16 cellular contexts compared by ENCODE assay signal in the genomic region with DNA sequence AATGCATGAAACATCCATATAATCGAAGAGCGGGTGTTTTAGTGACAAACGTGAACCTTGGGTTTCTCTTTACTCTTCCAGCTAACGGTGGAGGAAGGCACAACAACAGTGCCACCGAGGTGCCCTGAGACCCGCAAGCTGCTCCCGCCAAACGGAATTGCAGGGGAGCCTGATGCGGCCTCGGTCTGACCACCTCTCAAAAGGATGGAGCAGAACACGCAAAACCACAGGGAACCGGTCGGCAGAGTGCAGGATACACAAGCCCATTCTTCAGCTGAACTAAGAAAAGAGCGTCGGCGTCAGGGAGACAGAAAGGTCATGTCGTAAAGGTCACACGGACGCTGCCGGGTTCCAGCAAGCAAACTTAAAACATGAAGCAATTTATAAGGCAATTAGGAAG.
"Had no signal": no experiment of that assay in that cellular context is flagged by ENCODE, and none has a peak within 500 bp of the region (broad histone marks: within the 10 kb centered on the region; RNA-seq: fewer than 3 reads in every experiment).

No MANE protein-coding gene starts in this region.

- H3K27ac Mint-ChIP-seq: activated CD4-positive, alpha-beta memory T cell treated with anti-CD3 and anti-CD28 coated beads, Interleukin-2, amount 10 ng/mL, durations not matched to agents 7 days and 5 days; neural progenitor cell; WTC11 had no signal

- ATAC-seq: pancreas, WTC11 had no signal

- H3K4me2 ChIP-seq: neural progenitor cell had no signal

- H3K9me3 ChIP-seq: pancreas had no signal

- H3K36me3 ChIP-seq: adrenal gland, pancreas had no signal

- H2AFZ ChIP-seq: neural progenitor cell had no signal

- H3K4me3 Mint-ChIP-seq: activated CD4-positive, alpha-beta memory T cell treated with anti-CD3 and anti-CD28 coated beads, Interleukin-2, amount 10 ng/mL, durations not matched to agents 7 days and 5 days; neural progenitor cell; WTC11 had no signal

- H3K27ac ChIP-seq: adrenal gland, esophagus squamous epithelium, neural progenitor cell, pancreas, skin epidermis, tibial nerve, vagina had no signal

- H3K4me1 Mint-ChIP-seq: activated CD4-positive, alpha-beta memory T cell treated with anti-CD3 and anti-CD28 coated beads, Interleukin-2, amount 10 ng/mL, durations not matched to agents 7 days and 5 days; neural progenitor cell; WTC11 had no signal

- DNase-seq: activated CD4-positive, alpha-beta memory T cell treated with anti-CD3 and anti-CD28 coated beads, Interleukin-2, amount 10 ng/mL, durations not matched to agents 7 days and 5 days; activated CD4-positive, alpha-beta T cell treated with anti-CD3 and anti-CD28 coated beads for 4 hours; activated gamma-delta T cell treated with Interleukin-2 at 50 U/mL for 16 hours; activated T-cell treated with anti-CD3 and anti-CD28 coated beads, Interleukin-2, amount 50 U/mL, for 48 hours; esophagus squamous epithelium; hypothalamus; stimulated activated CD4-positive, alpha-beta T cell treated with anti-CD3 and anti-CD28 coated beads, Interleukin-4, amount 100 ng/mL, for 24 hours; stimulated activated naive CD4-positive, alpha-beta T cell had no signal

- H3K27me3 ChIP-seq: adrenal gland, esophagus squamous epithelium, neural progenitor cell, pancreas, tibial nerve, vagina had no signal

- H3K9ac ChIP-seq: neural progenitor cell had no signal

- H3K4me1 ChIP-seq: adrenal gland, esophagus squamous epithelium, neural progenitor cell, pancreas, tibial nerve, vagina had no signal

- H3K4me3 ChIP-seq: adrenal gland, esophagus squamous epithelium, lung, neural progenitor cell, pancreas, skin epidermis, tibial nerve, vagina had no signal

- H3K27me3 Mint-ChIP-seq: activated CD4-positive, alpha-beta memory T cell treated with anti-CD3 and anti-CD28 coated beads, Interleukin-2, amount 10 ng/mL, durations not matched to agents 7 days and 5 days had no signal
